Comparison of ENCODE assay signal across 1 cellular context in the genomic region with DNA sequence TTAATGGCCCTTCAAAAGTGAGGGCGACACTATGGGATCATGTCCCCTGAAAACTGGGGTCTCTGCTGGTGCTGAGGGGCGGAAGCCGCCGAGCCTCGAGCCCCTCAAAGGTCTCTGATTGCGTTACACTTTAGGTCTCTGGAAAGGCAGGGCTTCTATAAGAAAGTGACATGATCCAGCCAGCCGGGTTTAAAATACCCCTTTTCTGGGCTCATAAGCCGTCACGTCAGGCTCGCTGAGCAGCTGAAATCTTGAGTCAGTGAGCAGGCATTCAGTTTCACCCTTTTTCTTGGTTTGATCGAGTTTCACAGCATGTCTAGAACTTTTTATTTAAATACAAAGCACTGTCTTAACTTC.
TF ChIP-seq lines count a peak whose summit lies in the region.

No MANE protein-coding gene starts in this region.

TF ChIP-seq in GM12878, 131 proteins besides CTCF, POLR2A, EP300 and RAD21:
- TF ChIP-seq FOS (IDR thresholded peaks at IDR 0.05; ENCODE audit: borderline replicate concordance, extremely low read depth, insufficient read length) (no peak), KLF5 (IDR thresholded peaks at IDR 0.05; ENCODE audit: partially characterized antibody) (no peak), DPF2 (IDR thresholded peaks at IDR 0.05) (no peak), ZNF622 (IDR thresholded peaks at IDR 0.05) (no peak), ASH2L (IDR thresholded peaks at IDR 0.05; ENCODE audit: borderline replicate concordance, low read depth) (no peak), HDAC2 (IDR thresholded peaks at IDR 0.05) (no peak), BACH1 (IDR thresholded peaks at IDR 0.05; ENCODE audit: borderline replicate concordance) (no peak), CBFB (IDR thresholded peaks at IDR 0.05; ENCODE audit: low read depth) (no peak), SMAD5 (IDR thresholded peaks at IDR 0.05; ENCODE audit: low read depth) (no peak), ATF7 (IDR thresholded peaks at IDR 0.05; ENCODE audit: low read depth) (no peak), SREBF1 (IDR thresholded peaks at IDR 0.05; ENCODE audit: low read length) (no peak), RELA (IDR thresholded peaks at IDR 0.05; ENCODE audit: borderline replicate concordance, partially characterized antibody) (no peak)
- TF ChIP-seq, protein P1, sequence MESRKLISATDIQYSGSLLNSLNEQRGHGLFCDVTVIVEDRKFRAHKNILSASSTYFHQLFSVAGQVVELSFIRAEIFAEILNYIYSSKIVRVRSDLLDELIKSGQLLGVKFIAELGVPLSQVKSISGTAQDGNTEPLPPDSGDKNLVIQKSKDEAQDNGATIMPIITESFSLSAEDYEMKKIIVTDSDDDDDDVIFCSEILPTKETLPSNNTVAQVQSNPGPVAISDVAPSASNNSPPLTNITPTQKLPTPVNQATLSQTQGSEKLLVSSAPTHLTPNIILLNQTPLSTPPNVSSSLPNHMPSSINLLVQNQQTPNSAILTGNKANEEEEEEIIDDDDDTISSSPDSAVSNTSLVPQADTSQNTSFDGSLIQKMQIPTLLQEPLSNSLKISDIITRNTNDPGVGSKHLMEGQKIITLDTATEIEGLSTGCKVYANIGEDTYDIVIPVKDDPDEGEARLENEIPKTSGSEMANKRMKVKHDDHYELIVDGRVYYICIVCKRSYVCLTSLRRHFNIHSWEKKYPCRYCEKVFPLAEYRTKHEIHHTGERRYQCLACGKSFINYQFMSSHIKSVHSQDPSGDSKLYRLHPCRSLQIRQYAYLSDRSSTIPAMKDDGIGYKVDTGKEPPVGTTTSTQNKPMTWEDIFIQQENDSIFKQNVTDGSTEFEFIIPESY (IDR thresholded peaks at IDR 0.05) = no peak
- TF ChIP-seq, protein P2, sequence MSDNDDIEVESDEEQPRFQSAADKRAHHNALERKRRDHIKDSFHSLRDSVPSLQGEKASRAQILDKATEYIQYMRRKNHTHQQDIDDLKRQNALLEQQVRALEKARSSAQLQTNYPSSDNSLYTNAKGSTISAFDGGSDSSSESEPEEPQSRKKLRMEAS (IDR thresholded peaks at IDR 0.05; ENCODE audit: low read depth, low read length) = no peak
